Comparison of ENCODE assay signal across 1 cellular context in the genomic region with DNA sequence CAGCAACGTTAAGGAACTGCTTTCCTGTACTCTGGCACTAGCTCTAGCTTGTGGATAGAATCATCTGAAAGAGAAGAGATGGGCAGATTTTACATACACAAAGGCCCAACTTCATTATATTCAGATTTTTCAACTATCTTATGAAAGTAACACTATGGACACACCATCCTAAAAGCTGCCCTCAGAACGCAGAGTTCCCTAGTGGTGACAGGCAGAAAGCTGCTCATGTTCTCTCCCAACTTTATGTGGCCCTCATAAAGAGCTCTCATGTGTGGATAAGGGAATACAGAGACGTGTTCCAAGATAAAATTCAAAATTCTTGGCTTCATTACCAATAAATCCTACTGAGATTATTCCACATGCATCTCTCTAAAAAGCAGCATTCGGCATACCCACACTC.
TF ChIP-seq lines count a peak whose summit lies in the region.

No MANE protein-coding gene starts in this region.

TF ChIP-seq in H1, 55 proteins besides CTCF, POLR2A, EP300 and RAD21 (continued from another document):
- TF ChIP-seq TBP (IDR thresholded peaks at IDR 0.05; ENCODE audit: low read depth, low read length), result no peak
TF ChIP-seq in H1: peak in this region for 0.
